In genomic region chr2:30509716-30510115, GRCh38 we compare ENCODE assay signal across 16 cellular contexts.
DNase-seq lines count a peak whose midpoint lies in the region; ATAC-seq, FAIRE-seq and TF ChIP-seq lines count a peak whose summit lies in the region.
"Had no signal": no experiment of that assay in that cellular context is flagged by ENCODE, and none has a peak within 500 bp of the region (broad histone marks: within the 10 kb centered on the region; RNA-seq: fewer than 3 reads in every experiment).

No MANE protein-coding gene starts in this region.

- H3K4me1 ChIP-seq in HepG2 (ENCODE audit: insufficient read depth, low read length), result peaks cover 69% of the 10 kb centered on the region
- H3K4me1 ChIP-seq in gastrocnemius medialis, result peaks cover 49 to 57% of the 10 kb centered on the region in 2 donors

- H3K27me3 ChIP-seq in HepG2 (ENCODE audit: control insufficient read depth in 1 of 2, insufficient read depth in 2 of 2, low read length in 2 of 2) (no peaks in the 10 kb centered on the region), gastrocnemius medialis (no peaks in the 10 kb centered on the region)

- peaks cover 4% of the 10 kb centered on the region for H3K4me1 Mint-ChIP-seq in activated CD4-positive, alpha-beta memory T cell treated with anti-CD3 and anti-CD28 coated beads, Interleukin-2, amount 10 ng/mL, durations not matched to agents 7 days and 5 days

- no peak for TF ChIP-seq POLR2A in HepG2 (IDR thresholded peaks at IDR 0.05; ENCODE audit: insufficient read depth in 1 of 2, low read depth in 2 of 2, low read length in 2 of 2)
- TF ChIP-seq POLR2A in gastrocnemius medialis (IDR thresholded peaks at IDR 0.05), result no peak

- WGBS in HepG2 (ENCODE audit: low lambda C conversion rate), result 94% methylated on average over 5 of the region's 5 CpGs

- CTCF ChIA-PET in HepG2 (lab: Yijun Ruan, JAX; ENCODE audit: low intra/inter-chr PET ratio, low total read pairs), result no interaction called here
- CTCF ChIA-PET in activated CD4-positive, alpha-beta memory T cell treated with anti-CD3 and anti-CD28 coated beads, Interleukin-2, amount 10 ng/mL, durations not matched to agents 7 days and 5 days (lab: Charles Lee), result no interaction called here

- in situ Hi-C loops in HepG2 (cut with HindIII; ENCODE audit: extremely low pct_ligation_motif_present, low pct_unique_long_range_greater_than_20kb) (loop anchor here (5.0 kb wide), 1 partner anchor 62 kb away; the partner anchor contains the start of gene LCLAT1), gastrocnemius medialis (cut with MboI; ENCODE audit: low sequenced_read_pairs in 4 of 4) (no loop called here)

- POLR2A ChIA-PET in HepG2 (lab: Yijun Ruan, JAX), result no interaction called here
- POLR2A ChIA-PET in activated CD4-positive, alpha-beta memory T cell treated with anti-CD3 and anti-CD28 coated beads, Interleukin-2, amount 10 ng/mL, durations not matched to agents 7 days and 5 days (lab: Charles Lee), result no interaction called here

- TF ChIP-seq CTCF in HepG2 (CRISPR knock-in tag; IDR thresholded peaks at IDR 0.05), result no peak
- TF ChIP-seq CTCF in gastrocnemius medialis (IDR thresholded peaks at IDR 0.05 in 4 of 5, conservative IDR thresholded peaks at IDR 0.05 in 1 of 5), result no peak

- BruUV-seq in HepG2 (replicated peaks; lab: Mats Ljungman, UMichigan), result no TSS peak

- peaks cover 33% of the 10 kb centered on the region for H3K79me2 ChIP-seq in HepG2 (ENCODE audit: insufficient read depth, low read length)

- no peak overlapping the region for H3K27ac Mint-ChIP-seq in activated CD4-positive, alpha-beta memory T cell treated with anti-CD3 and anti-CD28 coated beads, Interleukin-2, amount 10 ng/mL, durations not matched to agents 7 days and 5 days
- H3K27ac Mint-ChIP-seq: H9 had no signal

- H3K9me3 ChIP-seq in HepG2 (ENCODE audit: low read length) (no peaks in the 10 kb centered on the region), gastrocnemius medialis (no peaks in the 10 kb centered on the region)

- no peak overlapping the region for H3K4me3 Mint-ChIP-seq in activated CD4-positive, alpha-beta memory T cell treated with anti-CD3 and anti-CD28 coated beads, Interleukin-2, amount 10 ng/mL, durations not matched to agents 7 days and 5 days
- H3K4me3 Mint-ChIP-seq: H9 had no signal

- DNase-seq in NCI-H2196 (lab: John Stamatoyannopoulos, UW; ENCODE audit: unreplicated experiment), result peak; percentile 13
- no peak for DNase-seq in NCI-H2196 treated with DMSO at 0.1 percent for 48 hours (lab: John Stamatoyannopoulos, UW; ENCODE audit: unreplicated experiment)
- DNase-seq in LoVo (ENCODE audit: low spot score), result peak; percentile 22
- DNase-seq in HepG2 (ENCODE audit: low spot score), result no peak
- no peak for DNase-seq in gastrocnemius medialis
- DNase-seq in posterior cingulate gyrus, result no peak
- DNase-seq in activated CD4-positive, alpha-beta memory T cell treated with anti-CD3 and anti-CD28 coated beads, Interleukin-2, amount 10 ng/mL, durations not matched to agents 7 days and 5 days, result no peak
- no peak for DNase-seq in mesenteric fat pad (ENCODE audit: low spot score)
- DNase-seq: 8988T, H9, NCI-H1092, NCI-H345, NCI-H69, Right ventricle myocardium superior had no signal

- H3K27me3 Mint-ChIP-seq in activated CD4-positive, alpha-beta memory T cell treated with anti-CD3 and anti-CD28 coated beads, Interleukin-2, amount 10 ng/mL, durations not matched to agents 7 days and 5 days, result no peaks in the 10 kb centered on the region

- intact Hi-C loops in HepG2 (cut with micrococcal nuclease; ENCODE audit: unreplicated experiment), result no loop called here
- intact Hi-C loops in gastrocnemius medialis (cut with DNase I; ENCODE audit: low total_unique reads), result loop anchor here (5.0 to 10.0 kb wide), 2 partner anchors 62 to 145 kb away; partner anchors contain the start of gene LCLAT1
- intact Hi-C loops in posterior cingulate gyrus (cut with DNase I), result no loop called here

- no peak overlapping the region for H3K4me2 ChIP-seq in HepG2 (ENCODE audit: low read depth, low read length)

- no peak overlapping the region for H2AFZ ChIP-seq in HepG2 (ENCODE audit: low read length)

- FAIRE-seq in HepG2 (lab: Jason Lieb, UNC), result no peak
- FAIRE-seq: K562 had no signal

- H3K9ac ChIP-seq in HepG2 (ENCODE audit: insufficient read depth, low read depth, low read length), result no peak overlapping the region

- peaks cover 14% of the 10 kb centered on the region for H3K36me3 Mint-ChIP-seq in activated CD4-positive, alpha-beta memory T cell treated with anti-CD3 and anti-CD28 coated beads, Interleukin-2, amount 10 ng/mL, durations not matched to agents 7 days and 5 days (ENCODE audit: low read depth)

- no peak for ATAC-seq in HepG2
- no peak for ATAC-seq in gastrocnemius medialis
- ATAC-seq: K562, Panc1 had no signal

- TF ChIP-seq RAD21 in HepG2 (CRISPR knock-in tag; IDR thresholded peaks at IDR 0.05), result no peak

- H3K4me3 ChIP-seq in HepG2 (replicated peaks in 1 of 3; ENCODE audit: insufficient read depth in 1 of 3, low read depth in 2 of 3, low read length in 3 of 3) (no peak overlapping the region), gastrocnemius medialis (no peak overlapping the region)
- H3K4me3 ChIP-seq: K562 had no signal

- peaks cover 11% of the 10 kb centered on the region for H3K9me3 Mint-ChIP-seq in activated CD4-positive, alpha-beta memory T cell treated with anti-CD3 and anti-CD28 coated beads, Interleukin-2, amount 10 ng/mL, durations not matched to agents 7 days and 5 days

- no peaks in the 10 kb centered on the region for H4K20me1 ChIP-seq in HepG2 (ENCODE audit: insufficient read depth, low read length)

- H3K36me3 ChIP-seq in HepG2 (replicated peaks in 1 of 2; ENCODE audit: control insufficient read depth in 1 of 2, insufficient read depth in 2 of 2, low read length in 2 of 2) (no peaks in the 10 kb centered on the region), gastrocnemius medialis (no peaks in the 10 kb centered on the region)

- H3K27ac ChIP-seq in HepG2 (ENCODE audit: extremely low read length, insufficient read depth, low read length) (peak overlapping the region; percentile 37), gastrocnemius medialis (peak overlapping the region in 3 of 4 donors; percentile 73 to 79 (median 73))

- no peak for TF ChIP-seq EP300 in HepG2 (IDR thresholded peaks at IDR 0.05; ENCODE audit: low read depth in 2 of 2, low read length in 2 of 2)
- TF ChIP-seq EP300 in HepG2 (CRISPR knock-in tag; IDR thresholded peaks at IDR 0.05; ENCODE audit: borderline replicate concordance), result no peak

TF ChIP-seq in HepG2, 621 proteins besides CTCF, POLR2A, EP300 and RAD21:
- TF ChIP-seq MEF2D (CRISPR knock-in tag; IDR thresholded peaks at IDR 0.05) (0 out of 2 replicates have a peak, but pooled peaks have one; percentile 29), ZFP37 (CRISPR knock-in tag; IDR thresholded peaks at IDR 0.05; ENCODE audit: borderline replicate concordance) (no peak)

Comparison
In these comparisons a context has a peak if more than half of its experiments do, and no peak if none do; other contexts are left out.
1. DNase-seq: peak in NCI-H2196 (single experiment) and LoVo (single experiment); none in NCI-H2196 treated with DMSO at 0.1 percent for 48 hours (single experiment), HepG2 (single experiment), gastrocnemius medialis (0 of 2), posterior cingulate gyrus (0 of 10), activated CD4-positive, alpha-beta memory T cell treated with anti-CD3 and anti-CD28 coated beads, Interleukin-2, amount 10 ng/mL, durations not matched to agents 7 days and 5 days (single experiment) and mesenteric fat pad (single experiment).